ENCODE assay signal across 8 cellular contexts in genomic region chr12:57610553-57611115, GRCh38. TPM values are rescaled to one million over a fixed set of nuclear protein-coding genes. Genes with fewer than 3 reads are reported as not detected.
DNase-seq lines count a peak whose midpoint lies in the region; ATAC-seq, FAIRE-seq and TF ChIP-seq lines count a peak whose summit lies in the region.

No MANE protein-coding gene starts in this region.

- H2AFZ ChIP-seq in SK-N-SH (ENCODE audit: low read depth), result peak overlapping the region; percentile 98
- no peak overlapping the region for H2AFZ ChIP-seq in HepG2 (ENCODE audit: low read length)

- intact Hi-C loops in MCF 10A (cut with micrococcal nuclease) (no loop called here), HepG2 (cut with micrococcal nuclease; ENCODE audit: unreplicated experiment) (no loop called here), thyroid gland (cut with DNase I) (no loop called here)

- TF ChIP-seq RAD21 in SK-N-SH (IDR thresholded peaks at IDR 0.05; ENCODE audit: low read length) (no peak), HepG2 (CRISPR knock-in tag; IDR thresholded peaks at IDR 0.05) (no peak)

- H3K27me3 ChIP-seq in SK-N-SH (ENCODE audit: insufficient read depth) (no peaks in the 10 kb centered on the region), HepG2 (ENCODE audit: control insufficient read depth in 1 of 2, insufficient read depth in 2 of 2, low read length in 2 of 2) (peaks cover 0 to 19% of the 10 kb centered on the region in 2 experiments; a peak in 2 of 5 replicates), thyroid gland (no peaks in the 10 kb centered on the region)

- no peak overlapping the region for H3K27ac Mint-ChIP-seq in MCF 10A (ENCODE audit: low read depth, unreplicated experiment)

- H3K9me3 Mint-ChIP-seq in MCF 10A (ENCODE audit: unreplicated experiment), result no peaks in the 10 kb centered on the region

- H3K9me3 ChIP-seq in SK-N-SH (no peaks in the 10 kb centered on the region), HepG2 (ENCODE audit: low read length) (no peaks in the 10 kb centered on the region), thyroid gland (no peaks in the 10 kb centered on the region)

- H3K27me3 Mint-ChIP-seq in MCF 10A (ENCODE audit: insufficient read depth, unreplicated experiment), result peaks cover 7% of the 10 kb centered on the region

- H3K4me2 ChIP-seq in SK-N-SH, result peak overlapping the region; percentile 85
- peak overlapping the region; percentile 84 for H3K4me2 ChIP-seq in HepG2 (ENCODE audit: low read depth, low read length)

- H3K4me3 ChIP-seq in SK-N-SH (ENCODE audit: low read depth in 2 of 2, low read length in 1 of 2) (peak overlapping the region; percentile 51 to 75), HepG2 (replicated peaks in 1 of 3; ENCODE audit: insufficient read depth in 1 of 3, low read depth in 2 of 3, low read length in 3 of 3) (peak overlapping the region; percentile 71 to 78 (median 76)), thyroid gland (replicated peaks in 1 of 3) (peak overlapping the region in 2 of 3 donors; percentile 32 to 52)

- DNase-seq in SK-N-SH, result peak; percentile 85
- DNase-seq in MCF 10A (ENCODE audit: unreplicated experiment), result no peak
- no peak for DNase-seq in HepG2 (ENCODE audit: low spot score)
- peak in 1 of 2 donors; percentile 25 for DNase-seq in thyroid gland
- no peak for DNase-seq in globus pallidus (ENCODE audit: low spot score)

- H3K79me2 ChIP-seq in SK-N-SH (ENCODE audit: insufficient read depth), result no peaks in the 10 kb centered on the region; the same call in 1 of the 2 replicates
- no peaks in the 10 kb centered on the region for H3K79me2 ChIP-seq in HepG2 (ENCODE audit: insufficient read depth, low read length)

- FAIRE-seq in HepG2 (lab: Jason Lieb, UNC), result no peak

- ATAC-seq in SK-N-SH treated with all-trans-retinoic acid at 6 μM for 48 hours (no peak; the same call in 2 of the 3 replicates), HepG2 (no peak), HG03354 (IDR thresholded peaks at IDR 0.05; ENCODE audit: poor library complexity, severe bottlenecking, unreplicated experiment) (no peak), HG02840 (IDR thresholded peaks at IDR 0.05; ENCODE audit: low FRiP score, unreplicated experiment) (no peak)

- TF ChIP-seq CTCF in SK-N-SH (IDR thresholded peaks at IDR 0.05) (no peak), MCF 10A (IDR thresholded peaks at IDR 0.05; ENCODE audit: unreplicated experiment) (no peak), HepG2 (CRISPR knock-in tag; IDR thresholded peaks at IDR 0.05) (no peak), thyroid gland (IDR thresholded peaks at IDR 0.05) (no peak)

- peak overlapping the region; percentile 85 for H3K9ac ChIP-seq in SK-N-SH
- peak overlapping the region; percentile 67; the same call in 1 of the 2 replicates for H3K9ac ChIP-seq in HepG2 (ENCODE audit: insufficient read depth, low read depth, low read length)

- BruUV-seq in MCF 10A (replicated peaks; lab: Mats Ljungman, UMichigan) (no TSS peak), HepG2 (replicated peaks; lab: Mats Ljungman, UMichigan) (no TSS peak)

- H3K36me3 Mint-ChIP-seq in MCF 10A (ENCODE audit: insufficient read depth, unreplicated experiment), result no peaks in the 10 kb centered on the region

- in situ Hi-C loops in HepG2 (cut with HindIII; ENCODE audit: extremely low pct_ligation_motif_present, low pct_unique_long_range_greater_than_20kb), result no loop called here

- POLR2A ChIA-PET in SK-N-SH (lab: Yijun Ruan, JAX) (interaction anchor here (0.6 to 2.7 kb wide), 6 partner anchors 20 to 115 kb away, joined by 3 to 21 read pairs (median 4); partner anchors contain the start of genes DDIT3, OS9 and PIP4K2C), MCF 10A (lab: Yijun Ruan, JAX) (no interaction called here), HepG2 (lab: Yijun Ruan, JAX) (interaction anchor here (0.6 to 2.8 kb wide), 12 partner anchors 9 to 162 kb away, joined by 3 to 26 read pairs (median 6); partner anchors contain the start of genes DCTN2, DDIT3, EEF1AKMT3 and METTL1)

- 46% methylated on average over 23 of the region's 30 CpGs for WGBS in SK-N-SH (ENCODE audit: low lambda C conversion rate)
- 49% methylated on average over 21 of the region's 30 CpGs for WGBS in HepG2 (ENCODE audit: low lambda C conversion rate)
- 6 to 8% methylated on average over 20 to 28 of the region's 30 CpGs for WGBS in thyroid gland, 2 donors

- H3K36me3 ChIP-seq in SK-N-SH (replicated peaks in 1 of 2; ENCODE audit: control insufficient read depth in 1 of 2, insufficient read depth in 2 of 2, low read length in 1 of 2), result peaks cover 0 to 49% of the 10 kb centered on the region in 2 experiments
- H3K36me3 ChIP-seq in HepG2 (replicated peaks in 1 of 2; ENCODE audit: control insufficient read depth in 1 of 2, insufficient read depth in 2 of 2, low read length in 2 of 2), result no peaks in the 10 kb centered on the region
- H3K36me3 ChIP-seq in thyroid gland, result peaks cover 5% of the 10 kb centered on the region in 2 donors

- H3K4me1 Mint-ChIP-seq in MCF 10A (ENCODE audit: insufficient read depth, unreplicated experiment), result no peaks in the 10 kb centered on the region

- no peaks in the 10 kb centered on the region for H4K20me1 ChIP-seq in SK-N-SH (ENCODE audit: insufficient read depth)
- H4K20me1 ChIP-seq in HepG2 (ENCODE audit: insufficient read depth, low read length), result no peaks in the 10 kb centered on the region; the same call in 1 of the 2 replicates

- TF ChIP-seq POLR2A in HepG2 (IDR thresholded peaks at IDR 0.05; ENCODE audit: insufficient read depth in 1 of 2, low read depth in 2 of 2, low read length in 2 of 2) (no peak), thyroid gland (IDR thresholded peaks at IDR 0.05) (no peak)

- peaks cover 6% of the 10 kb centered on the region for H3F3A ChIP-seq in SK-N-SH (replicated peaks; ENCODE audit: insufficient read depth)

- CTCF ChIA-PET in SK-N-SH (lab: Yijun Ruan, JAX) (interaction anchor here (0.7 to 7.4 kb wide), 7 partner anchors 10 to 116 kb away, joined by 3 to 90 read pairs (median 10); partner anchors contain the start of gene B4GALNT1), MCF 10A (lab: Yijun Ruan, JAX) (interaction anchor here (0.6 kb wide), 1 partner anchor 111 kb away, joined by 3 read pairs; no protein-coding TSS in a partner anchor), HepG2 (lab: Yijun Ruan, JAX; ENCODE audit: low intra/inter-chr PET ratio, low total read pairs) (no interaction called here)

- H3K27ac ChIP-seq in SK-N-SH (ENCODE audit: low read depth in 2 of 2, low read length in 1 of 2) (peak overlapping the region; percentile 36 to 86; a peak in 2 of 4 replicates), HepG2 (ENCODE audit: extremely low read length, insufficient read depth, low read length) (no peak overlapping the region), thyroid gland (peak overlapping the region; percentile 43 to 67 (median 64))

- H3K4me3 Mint-ChIP-seq in MCF 10A (ENCODE audit: unreplicated experiment), result peak overlapping the region; percentile 38

- H3K4me1 ChIP-seq in SK-N-SH (ENCODE audit: control insufficient read depth in 1 of 2, insufficient read depth in 2 of 2, low read depth in 1 of 2, low read length in 1 of 2) (peaks cover 5 to 34% of the 10 kb centered on the region in 2 experiments; a peak in 3 of 4 replicates), HepG2 (ENCODE audit: insufficient read depth, low read length) (peaks cover 40% of the 10 kb centered on the region), thyroid gland (peaks cover 17 to 23% of the 10 kb centered on the region in 2 donors)

- no peak for TF ChIP-seq EP300 in SK-N-SH (IDR thresholded peaks at IDR 0.05; ENCODE audit: borderline replicate concordance in 1 of 2, low read depth in 1 of 2, low read length in 1 of 2)
- TF ChIP-seq EP300 in HepG2 (IDR thresholded peaks at IDR 0.05; ENCODE audit: low read depth in 2 of 2, low read length in 2 of 2), result no peak
- TF ChIP-seq EP300 in HepG2 (CRISPR knock-in tag; IDR thresholded peaks at IDR 0.05; ENCODE audit: borderline replicate concordance), result no peak

- no peaks in the 10 kb centered on the region for H3K9me2 ChIP-seq in SK-N-SH

RNA-seq across cellular contexts. Expression of gene ARHGEF25, which starts 0.6 kb away (rescaled TPM):
- polyA plus RNA-seq in SK-N-SH (2012; rRNA removed), result 48.1 and 51.6 TPM in 2 replicates
- 39.3 and 41.6 TPM in 2 replicates for polyA plus RNA-seq in SK-N-SH (2012; cell fraction: cytosol; rRNA removed)
- 220 and 239 TPM in 2 replicates for polyA plus RNA-seq in SK-N-SH (2012; cell fraction: nucleus; rRNA removed)
- total RNA-seq in MCF 10A (2022), result 0.37 and 0.83 TPM in 2 replicates
- 10.1 and 11.5 TPM in 2 replicates for total RNA-seq in HepG2 (2016; rRNA removed; fragmentation: Illumina TruSeq; extraction: Trizol)
- total RNA-seq in HepG2 (2016; cell fraction: cytosol; rRNA removed; fragmentation: Illumina TruSeq; extraction: Trizol; ENCODE audit: low read depth), result 8.4 and 8.9 TPM in 2 replicates
- 8.3 and 14.8 TPM in 2 replicates for total RNA-seq in HepG2 (2016; cell fraction: insoluble cytoplasmic fraction; rRNA removed; fragmentation: Illumina TruSeq; extraction: Trizol)
- total RNA-seq in HepG2 (2016; cell fraction: membrane; rRNA removed; fragmentation: Illumina TruSeq; extraction: Trizol), result 16.1 and 18.0 TPM in 2 replicates
- 9.2 and 9.6 TPM in 2 replicates for total RNA-seq in HepG2 (2016; cell fraction: nucleus; rRNA removed; fragmentation: Illumina TruSeq; extraction: Trizol)
- 12.5 and 15.3 TPM in 2 replicates for polyA plus RNA-seq in HepG2 (2011; rRNA removed)
- 8.5 and 8.9 TPM in 2 replicates for polyA plus RNA-seq in HepG2 (2011; cell fraction: cytosol; rRNA removed)
- polyA plus RNA-seq in HepG2 (2011; cell fraction: nucleus; rRNA removed), result 77.8 and 83.0 TPM in 2 replicates
- polyA plus RNA-seq in HepG2 (2012), result 15.4 and 15.7 TPM in 2 replicates
- polyA plus RNA-seq in HepG2 (2016; cell fraction: cytosol; fragmentation: Illumina TruSeq; extraction: Trizol; ENCODE audit: low read depth), result 6.4 and 8.2 TPM in 2 replicates
- polyA plus RNA-seq in HepG2 (2016; cell fraction: insoluble cytoplasmic fraction; fragmentation: Illumina TruSeq; extraction: Trizol; ENCODE audit: low read depth), result 8.6 and 9.4 TPM in 2 replicates
- 11.4 and 11.5 TPM in 2 replicates for polyA plus RNA-seq in HepG2 (2016; cell fraction: membrane; fragmentation: Illumina TruSeq; extraction: Trizol; ENCODE audit: low read depth)
- 21.2 and 28.6 TPM in 2 replicates for polyA plus RNA-seq in HepG2 (2016; cell fraction: nucleus; fragmentation: Illumina TruSeq; extraction: Trizol; ENCODE audit: insufficient read depth, low read depth)
- polyA minus RNA-seq in HepG2 (2011; rRNA and poly(A)+ RNA removed; ENCODE audit: low replicate concordance), result 6.2 TPM in 1 of 2 replicates, not detected in the other
- polyA minus RNA-seq in HepG2 (2011; cell fraction: cytosol; rRNA and poly(A)+ RNA removed), result 2.9 and 3.3 TPM in 2 replicates
- 11.8 and 12.6 TPM in 2 replicates for polyA minus RNA-seq in HepG2 (2011; cell fraction: nucleus; rRNA and poly(A)+ RNA removed)
- total RNA-seq in thyroid gland, result 10 to 100 TPM in 1 of 4 donors, 1 to 10 TPM in 3; 3.3 to 25.8 (median 3.9) TPM

RNA-seq across cellular contexts. Expression of gene DTX3, which starts 6.0 kb away (rescaled TPM):
- polyA plus RNA-seq in SK-N-SH (2012; rRNA removed) (61.2 and 62.6 TPM in 2 replicates), HepG2 (2011; rRNA removed) (27.2 and 28.7 TPM in 2 replicates)
- polyA plus RNA-seq in SK-N-SH (2012; cell fraction: cytosol; rRNA removed), result 21.8 and 33.1 TPM in 2 replicates
- polyA plus RNA-seq in SK-N-SH (2012; cell fraction: nucleus; rRNA removed), result 312 and 331 TPM in 2 replicates
- total RNA-seq in MCF 10A (2022) (1.7 and 2.0 TPM in 2 replicates), HepG2 (2016; rRNA removed; fragmentation: Illumina TruSeq; extraction: Trizol) (5.4 and 9.0 TPM in 2 replicates), thyroid gland (10 to 100 TPM; 29.2 to 42.0 (median 33.9) TPM)
- total RNA-seq in HepG2 (2016; cell fraction: cytosol; rRNA removed; fragmentation: Illumina TruSeq; extraction: Trizol; ENCODE audit: low read depth), result 4.1 and 4.8 TPM in 2 replicates
- 4.3 and 9.2 TPM in 2 replicates for total RNA-seq in HepG2 (2016; cell fraction: insoluble cytoplasmic fraction; rRNA removed; fragmentation: Illumina TruSeq; extraction: Trizol)
- total RNA-seq in HepG2 (2016; cell fraction: membrane; rRNA removed; fragmentation: Illumina TruSeq; extraction: Trizol), result 8.4 and 9.4 TPM in 2 replicates
- total RNA-seq in HepG2 (2016; cell fraction: nucleus; rRNA removed; fragmentation: Illumina TruSeq; extraction: Trizol), result 9.5 and 11.0 TPM in 2 replicates
- 13.0 and 16.9 TPM in 2 replicates for polyA plus RNA-seq in HepG2 (2011; cell fraction: cytosol; rRNA removed)
- 170 and 204 TPM in 2 replicates for polyA plus RNA-seq in HepG2 (2011; cell fraction: nucleus; rRNA removed)
- polyA plus RNA-seq in HepG2 (2012), result 11.6 and 13.9 TPM in 2 replicates
- 4.0 and 4.6 TPM in 2 replicates for polyA plus RNA-seq in HepG2 (2016; cell fraction: cytosol; fragmentation: Illumina TruSeq; extraction: Trizol; ENCODE audit: low read depth)
- 6.2 and 8.3 TPM in 2 replicates for polyA plus RNA-seq in HepG2 (2016; cell fraction: insoluble cytoplasmic fraction; fragmentation: Illumina TruSeq; extraction: Trizol; ENCODE audit: low read depth)
- 9.6 and 10.1 TPM in 2 replicates for polyA plus RNA-seq in HepG2 (2016; cell fraction: membrane; fragmentation: Illumina TruSeq; extraction: Trizol; ENCODE audit: low read depth)
- 29.4 and 32.9 TPM in 2 replicates for polyA plus RNA-seq in HepG2 (2016; cell fraction: nucleus; fragmentation: Illumina TruSeq; extraction: Trizol; ENCODE audit: insufficient read depth, low read depth)
- polyA minus RNA-seq in HepG2 (2011; rRNA and poly(A)+ RNA removed; ENCODE audit: low replicate concordance), result 16.3 TPM in 1 of 2 replicates, not detected in the other
- polyA minus RNA-seq in HepG2 (2011; cell fraction: cytosol; rRNA and poly(A)+ RNA removed), result 4.4 and 6.0 TPM in 2 replicates
- 14.5 and 15.1 TPM in 2 replicates for polyA minus RNA-seq in HepG2 (2011; cell fraction: nucleus; rRNA and poly(A)+ RNA removed)

RNA-seq across cellular contexts. Expression of gene PIP4K2C, which starts 19.6 kb away (rescaled TPM):
- 34.2 and 40.1 TPM in 2 replicates for polyA plus RNA-seq in SK-N-SH (2012; rRNA removed)
- polyA plus RNA-seq in SK-N-SH (2012; cell fraction: cytosol; rRNA removed), result 35.5 and 40.3 TPM in 2 replicates
- polyA plus RNA-seq in SK-N-SH (2012; cell fraction: nucleus; rRNA removed), result 25.2 and 35.0 TPM in 2 replicates
- total RNA-seq in MCF 10A (2022), result 32.0 and 38.0 TPM in 2 replicates
- total RNA-seq in HepG2 (2016; rRNA removed; fragmentation: Illumina TruSeq; extraction: Trizol), result 23.6 and 26.4 TPM in 2 replicates
- total RNA-seq in HepG2 (2016; cell fraction: cytosol; rRNA removed; fragmentation: Illumina TruSeq; extraction: Trizol; ENCODE audit: low read depth), result 2.6 and 2.8 TPM in 2 replicates
- total RNA-seq in HepG2 (2016; cell fraction: insoluble cytoplasmic fraction; rRNA removed; fragmentation: Illumina TruSeq; extraction: Trizol), result 19.8 and 28.3 TPM in 2 replicates
- 9.9 and 10.2 TPM in 2 replicates for total RNA-seq in HepG2 (2016; cell fraction: membrane; rRNA removed; fragmentation: Illumina TruSeq; extraction: Trizol)
- 23.9 TPM in 2 replicates for total RNA-seq in HepG2 (2016; cell fraction: nucleus; rRNA removed; fragmentation: Illumina TruSeq; extraction: Trizol)
- 21.7 and 23.3 TPM in 2 replicates for polyA plus RNA-seq in HepG2 (2011; rRNA removed)
- 13.2 and 18.6 TPM in 2 replicates for polyA plus RNA-seq in HepG2 (2011; cell fraction: cytosol; rRNA removed)
- 26.0 and 28.4 TPM in 2 replicates for polyA plus RNA-seq in HepG2 (2011; cell fraction: nucleus; rRNA removed)
- 14.2 and 18.4 TPM in 2 replicates for polyA plus RNA-seq in HepG2 (2012)
- polyA plus RNA-seq in HepG2 (2016; cell fraction: cytosol; fragmentation: Illumina TruSeq; extraction: Trizol; ENCODE audit: low read depth), result 2.2 and 2.3 TPM in 2 replicates
- polyA plus RNA-seq in HepG2 (2016; cell fraction: insoluble cytoplasmic fraction; fragmentation: Illumina TruSeq; extraction: Trizol; ENCODE audit: low read depth), result 16.8 and 23.7 TPM in 2 replicates
- polyA plus RNA-seq in HepG2 (2016; cell fraction: membrane; fragmentation: Illumina TruSeq; extraction: Trizol; ENCODE audit: low read depth), result 6.3 and 6.4 TPM in 2 replicates
- 34.3 and 34.5 TPM in 2 replicates for polyA plus RNA-seq in HepG2 (2016; cell fraction: nucleus; fragmentation: Illumina TruSeq; extraction: Trizol; ENCODE audit: insufficient read depth, low read depth)
- 20.4 and 21.5 TPM in 2 replicates for polyA minus RNA-seq in HepG2 (2011; rRNA and poly(A)+ RNA removed; ENCODE audit: low replicate concordance)
- polyA minus RNA-seq in HepG2 (2011; cell fraction: cytosol; rRNA and poly(A)+ RNA removed), result 12.7 and 13.5 TPM in 2 replicates
- polyA minus RNA-seq in HepG2 (2011; cell fraction: nucleus; rRNA and poly(A)+ RNA removed), result 8.1 and 11.4 TPM in 2 replicates
- total RNA-seq in thyroid gland, result 10 to 100 TPM; 29.6 to 82.6 (median 59.2) TPM

RNA-seq across cellular contexts. Expression of gene B4GALNT1, which starts 22.4 kb away (rescaled TPM):
- polyA plus RNA-seq in SK-N-SH (2012; rRNA removed) (5.2 and 5.3 TPM in 2 replicates), HepG2 (2011; rRNA removed) (5.4 and 5.9 TPM in 2 replicates)
- 3.0 and 5.1 TPM in 2 replicates for polyA plus RNA-seq in SK-N-SH (2012; cell fraction: cytosol; rRNA removed)
- 11.1 and 15.0 TPM in 2 replicates for polyA plus RNA-seq in SK-N-SH (2012; cell fraction: nucleus; rRNA removed)
- total RNA-seq in MCF 10A (2022) (0.29 and 0.40 TPM in 2 replicates), HepG2 (2016; rRNA removed; fragmentation: Illumina TruSeq; extraction: Trizol) (1.9 and 4.5 TPM in 2 replicates), thyroid gland (1 to 10 TPM in 3 of 4 donors, under 1 TPM in 1; 0.88 to 7.9 (median 2.2) TPM)
- total RNA-seq in HepG2 (2016; cell fraction: cytosol; rRNA removed; fragmentation: Illumina TruSeq; extraction: Trizol; ENCODE audit: low read depth), result 1.8 and 2.2 TPM in 2 replicates
- total RNA-seq in HepG2 (2016; cell fraction: insoluble cytoplasmic fraction; rRNA removed; fragmentation: Illumina TruSeq; extraction: Trizol), result 2.9 and 5.7 TPM in 2 replicates
- 2.5 and 3.5 TPM in 2 replicates for total RNA-seq in HepG2 (2016; cell fraction: membrane; rRNA removed; fragmentation: Illumina TruSeq; extraction: Trizol)
- total RNA-seq in HepG2 (2016; cell fraction: nucleus; rRNA removed; fragmentation: Illumina TruSeq; extraction: Trizol), result 5.8 and 8.3 TPM in 2 replicates
- 2.9 and 4.0 TPM in 2 replicates for polyA plus RNA-seq in HepG2 (2011; cell fraction: cytosol; rRNA removed)
- 18.7 and 19.0 TPM in 2 replicates for polyA plus RNA-seq in HepG2 (2011; cell fraction: nucleus; rRNA removed)
- 1.8 and 3.8 TPM in 2 replicates for polyA plus RNA-seq in HepG2 (2012)
- polyA plus RNA-seq in HepG2 (2016; cell fraction: cytosol; fragmentation: Illumina TruSeq; extraction: Trizol; ENCODE audit: low read depth), result 0.94 and 1.2 TPM in 2 replicates
- polyA plus RNA-seq in HepG2 (2016; cell fraction: insoluble cytoplasmic fraction; fragmentation: Illumina TruSeq; extraction: Trizol; ENCODE audit: low read depth), result 3.4 and 3.9 TPM in 2 replicates
- polyA plus RNA-seq in HepG2 (2016; cell fraction: membrane; fragmentation: Illumina TruSeq; extraction: Trizol; ENCODE audit: low read depth), result 2.4 and 2.9 TPM in 2 replicates
- 13.0 and 13.7 TPM in 2 replicates for polyA plus RNA-seq in HepG2 (2016; cell fraction: nucleus; fragmentation: Illumina TruSeq; extraction: Trizol; ENCODE audit: insufficient read depth, low read depth)
- 8.1 and 22.4 TPM in 2 replicates for polyA minus RNA-seq in HepG2 (2011; rRNA and poly(A)+ RNA removed; ENCODE audit: low replicate concordance)
- polyA minus RNA-seq in HepG2 (2011; cell fraction: cytosol; rRNA and poly(A)+ RNA removed), result 2.5 and 3.0 TPM in 2 replicates
- 8.2 and 8.8 TPM in 2 replicates for polyA minus RNA-seq in HepG2 (2011; cell fraction: nucleus; rRNA and poly(A)+ RNA removed)

Comparison
In these comparisons a context has a peak if more than half of its experiments do, and no peak if none do; other contexts are left out.
1. Of the 25 proteins assayed by ChIP-seq in both HepG2 and SK-N-SH: peak only in HepG2: none; only in SK-N-SH: NFIC; in both: none; in neither: 24.